14 cellular contexts compared by ENCODE assay signal in genomic region chr16:11620243-11621003, GRCh38. TPM values are rescaled to one million over a fixed set of nuclear protein-coding genes. Genes with fewer than 3 reads are reported as not detected.
DNase-seq lines count a peak whose midpoint lies in the region; ATAC-seq and TF ChIP-seq lines count a peak whose summit lies in the region.
"Had no signal": no experiment of that assay in that cellular context is flagged by ENCODE, and none has a peak within 500 bp of the region (broad histone marks: within the 10 kb centered on the region; RNA-seq: fewer than 3 reads in every experiment).

No MANE protein-coding gene starts in this region.

- no peaks in the 10 kb centered on the region for H3K27me3 ChIP-seq in PC-9 (ENCODE audit: insufficient read depth, low read depth)
- H3K27me3 ChIP-seq: cardiac muscle cell, foreskin keratinocyte had no signal

- no peak for TF ChIP-seq CTCF in PC-9 (conservative IDR thresholded peaks at IDR 0.05)

- peaks cover 26% of the 10 kb centered on the region; the same call in 1 of the 2 replicates for H3F3A ChIP-seq in PC-9 (ENCODE audit: insufficient read depth, low read depth)

- H3K9me2 ChIP-seq in PC-9 (ENCODE audit: insufficient read depth) = no peaks in the 10 kb centered on the region

- H3K36me3 Mint-ChIP-seq in activated CD8-positive, alpha-beta memory T cell treated with anti-CD3 and anti-CD28 coated beads, Interleukin-2, amount 10 ng/mL, durations not matched to agents 7 days and 5 days = peaks cover 12% of the 10 kb centered on the region
- peaks cover 6% of the 10 kb centered on the region for H3K36me3 Mint-ChIP-seq in dendritic cell treated with granulocyte-macrophage colony-stimulating factor and Interleukin-4, amounts not matched to agents 40 ng/mL and 50 ng/mL, for 4 days (ENCODE audit: low read depth)
- no peaks in the 10 kb centered on the region for H3K36me3 Mint-ChIP-seq in stimulated activated effector memory CD8-positive, alpha-beta T cell treated with anti-CD3 and anti-CD28 coated beads, Interleukin-12 subunit alpha, Interleukin-12 subunit beta, amount 100 ng/mL, for 72 hours

- H3K4me3 ChIP-seq in PC-9 = no peak overlapping the region
- H3K4me3 ChIP-seq: cardiac muscle cell had no signal

- intact Hi-C loops in PC-9 (cut with micrococcal nuclease; ENCODE audit: unreplicated experiment) = no loop called here
- intact Hi-C loops in dendritic cell treated with granulocyte-macrophage colony-stimulating factor and Interleukin-4, amounts not matched to agents 40 ng/mL and 50 ng/mL, for 4 days (cut with micrococcal nuclease) = no loop called here

- 0 out of 2 replicates have a peak overlapping the region, but pooled peaks have one; percentile 75 for H3K27ac ChIP-seq in PC-9
- H3K27ac ChIP-seq: cardiac muscle cell, foreskin keratinocyte had no signal

- H3K9me3 ChIP-seq in PC-9 (ENCODE audit: insufficient read depth, low read depth) = no peaks in the 10 kb centered on the region

- no peaks in the 10 kb centered on the region for H3K79me2 ChIP-seq in PC-9 (ENCODE audit: low read depth)

- H3K27ac Mint-ChIP-seq in activated CD8-positive, alpha-beta memory T cell treated with anti-CD3 and anti-CD28 coated beads, Interleukin-2, amount 10 ng/mL, durations not matched to agents 7 days and 5 days = peak overlapping the region; percentile 91
- H3K27ac Mint-ChIP-seq in dendritic cell treated with granulocyte-macrophage colony-stimulating factor and Interleukin-4, amounts not matched to agents 40 ng/mL and 50 ng/mL, for 4 days = peak overlapping the region; percentile 80
- peak overlapping the region; percentile 63 for H3K27ac Mint-ChIP-seq in stimulated activated effector memory CD8-positive, alpha-beta T cell treated with anti-CD3 and anti-CD28 coated beads, Interleukin-12 subunit alpha, Interleukin-12 subunit beta, amount 100 ng/mL, for 72 hours
- H3K27ac Mint-ChIP-seq: nephron progenitor cell had no signal

- peaks cover 57% of the 10 kb centered on the region for H3K4me1 Mint-ChIP-seq in activated CD8-positive, alpha-beta memory T cell treated with anti-CD3 and anti-CD28 coated beads, Interleukin-2, amount 10 ng/mL, durations not matched to agents 7 days and 5 days
- peaks cover 54% of the 10 kb centered on the region for H3K4me1 Mint-ChIP-seq in dendritic cell treated with granulocyte-macrophage colony-stimulating factor and Interleukin-4, amounts not matched to agents 40 ng/mL and 50 ng/mL, for 4 days (ENCODE audit: low read depth)
- peaks cover 56% of the 10 kb centered on the region for H3K4me1 Mint-ChIP-seq in stimulated activated effector memory CD8-positive, alpha-beta T cell treated with anti-CD3 and anti-CD28 coated beads, Interleukin-12 subunit alpha, Interleukin-12 subunit beta, amount 100 ng/mL, for 72 hours

- no peaks in the 10 kb centered on the region for H4K20me1 ChIP-seq in PC-9 (ENCODE audit: insufficient read depth)

- peaks cover 3% of the 10 kb centered on the region for H3K9me3 Mint-ChIP-seq in activated CD8-positive, alpha-beta memory T cell treated with anti-CD3 and anti-CD28 coated beads, Interleukin-2, amount 10 ng/mL, durations not matched to agents 7 days and 5 days (ENCODE audit: low read depth)
- H3K9me3 Mint-ChIP-seq in dendritic cell treated with granulocyte-macrophage colony-stimulating factor and Interleukin-4, amounts not matched to agents 40 ng/mL and 50 ng/mL, for 4 days = peaks cover 9% of the 10 kb centered on the region
- H3K9me3 Mint-ChIP-seq in stimulated activated effector memory CD8-positive, alpha-beta T cell treated with anti-CD3 and anti-CD28 coated beads, Interleukin-12 subunit alpha, Interleukin-12 subunit beta, amount 100 ng/mL, for 72 hours = peaks cover 3% of the 10 kb centered on the region

- no peak for DNase-seq in activated CD8-positive, alpha-beta memory T cell treated with anti-CD3 and anti-CD28 coated beads, Interleukin-2, amount 10 ng/mL, durations not matched to agents 7 days and 5 days
- DNase-seq in activated CD8-positive, alpha-beta memory T cell treated with anti-CD3 and anti-CD28 coated beads for 24 hours = no peak
- DNase-seq in PC-9 = no peak
- DNase-seq in stimulated activated effector memory CD8-positive, alpha-beta T cell treated with anti-CD3 and anti-CD28 coated beads, Interleukin-12 subunit alpha, Interleukin-12 subunit beta, amount 100 ng/mL, for 72 hours (ENCODE audit: low spot score in 2 of 2) = no peak
- no peak for DNase-seq in NCI-H2196 (lab: John Stamatoyannopoulos, UW; ENCODE audit: unreplicated experiment)
- no peak for DNase-seq in GF-D8 (lab: John Stamatoyannopoulos, UW)
- no peak for DNase-seq in amygdala (lab: John Stamatoyannopoulos, UW)
- DNase-seq: activated CD4-positive, alpha-beta T cell treated with anti-CD3 and anti-CD28 coated beads for 1 hour; foreskin keratinocyte; NCI-H146; NCI-H526 treated with DMSO at 0.1 percent for 48 hours; nephron progenitor cell had no signal

- CTCF ChIA-PET in activated CD8-positive, alpha-beta memory T cell treated with anti-CD3 and anti-CD28 coated beads, Interleukin-2, amount 10 ng/mL, durations not matched to agents 7 days and 5 days (lab: Charles Lee) = interaction anchor here (0.6 to 6.2 kb wide), 6 partner anchors 11 to 213 kb away, joined by 4 to 30 read pairs (median 4); no protein-coding TSS in a partner anchor
- CTCF ChIA-PET in PC-9 (lab: Charles Lee) = interaction anchor here (0.7 kb wide), 1 partner anchor 292 kb away, joined by 3 read pairs; no protein-coding TSS in a partner anchor

- POLR2A ChIA-PET in PC-9 (lab: Charles Lee; ENCODE audit: unreplicated experiment) = no interaction called here

- H3K4me2 ChIP-seq in PC-9 = no peak overlapping the region

- no peaks in the 10 kb centered on the region for H3K36me3 ChIP-seq in PC-9 (ENCODE audit: low read depth)
- H3K36me3 ChIP-seq: cardiac muscle cell had no signal

- no peak overlapping the region for H2AFZ ChIP-seq in PC-9

- H3K4me3 Mint-ChIP-seq in activated CD8-positive, alpha-beta memory T cell treated with anti-CD3 and anti-CD28 coated beads, Interleukin-2, amount 10 ng/mL, durations not matched to agents 7 days and 5 days = no peak overlapping the region
- H3K4me3 Mint-ChIP-seq in dendritic cell treated with granulocyte-macrophage colony-stimulating factor and Interleukin-4, amounts not matched to agents 40 ng/mL and 50 ng/mL, for 4 days = no peak overlapping the region
- peak overlapping the region; percentile 78 for H3K4me3 Mint-ChIP-seq in stimulated activated effector memory CD8-positive, alpha-beta T cell treated with anti-CD3 and anti-CD28 coated beads, Interleukin-12 subunit alpha, Interleukin-12 subunit beta, amount 100 ng/mL, for 72 hours
- H3K4me3 Mint-ChIP-seq: nephron progenitor cell had no signal

- no peaks in the 10 kb centered on the region for H3K27me3 Mint-ChIP-seq in activated CD8-positive, alpha-beta memory T cell treated with anti-CD3 and anti-CD28 coated beads, Interleukin-2, amount 10 ng/mL, durations not matched to agents 7 days and 5 days
- H3K27me3 Mint-ChIP-seq in dendritic cell treated with granulocyte-macrophage colony-stimulating factor and Interleukin-4, amounts not matched to agents 40 ng/mL and 50 ng/mL, for 4 days = no peaks in the 10 kb centered on the region

- peaks cover 35% of the 10 kb centered on the region for H3K4me1 ChIP-seq in PC-9 (replicated peaks; ENCODE audit: insufficient read depth)
- H3K4me1 ChIP-seq: foreskin keratinocyte had no signal

- no peak for ATAC-seq in activated CD8-positive, alpha-beta memory T cell treated with anti-CD3 and anti-CD28 coated beads, Interleukin-2, amount 10 ng/mL, durations not matched to agents 7 days and 5 days
- no peak for ATAC-seq in stimulated activated effector memory CD8-positive, alpha-beta T cell treated with anti-CD3 and anti-CD28 coated beads, Interleukin-12 subunit alpha, Interleukin-12 subunit beta, amount 100 ng/mL, for 72 hours
- ATAC-seq: foreskin keratinocyte had no signal

- BruUV-seq in PC-9 (replicated peaks; lab: Mats Ljungman, UMichigan) = no TSS peak

RNA-seq across cellular contexts. Expression of gene LITAF, which starts 33.7 kb away (rescaled TPM):
- 100 to 1,000 TPM in 1 of 2 experiments, 10 to 100 TPM in 1; 91.4 to 155 TPM for total RNA-seq in activated CD8-positive, alpha-beta memory T cell treated with anti-CD3 and anti-CD28 coated beads, Interleukin-2, amount 10 ng/mL, durations not matched to agents 7 days and 5 days
- total RNA-seq in PC-9 (2021) = 232 and 244 TPM in 2 replicates

RNA-seq across cellular contexts. Expression of gene SNN, which starts 47.8 kb away (rescaled TPM):
- total RNA-seq in activated CD8-positive, alpha-beta memory T cell treated with anti-CD3 and anti-CD28 coated beads, Interleukin-2, amount 10 ng/mL, durations not matched to agents 7 days and 5 days = 1 to 10 TPM; 3.0 to 4.0 TPM
- total RNA-seq in PC-9 (2021) = 12.6 and 17.0 TPM in 2 replicates
